1 cellular context compared by ENCODE assay signal in genomic region chr19:43700368-43701015, GRCh38.
TF ChIP-seq lines count a peak whose summit lies in the region.

No MANE protein-coding gene starts in this region.

TF ChIP-seq in K562, 482 proteins besides CTCF, POLR2A, EP300 and RAD21 (continued from another document):
- TF ChIP-seq ZBTB33 (CRISPR knock-in tag; IDR thresholded peaks at IDR 0.05) (no peak), PATZ1 (CRISPR knock-in tag; IDR thresholded peaks at IDR 0.05; ENCODE audit: borderline replicate concordance) (no peak), NONO (IDR thresholded peaks at IDR 0.05; ENCODE audit: low read depth in 2 of 2, low read length in 1 of 2) (no peak), NR2C2 (CRISPR knock-in tag; IDR thresholded peaks at IDR 0.05) (0 out of 2 replicates have a peak, but pooled peaks have one; percentile 21), NR2C2 (tag; IDR thresholded peaks at IDR 0.05) (no peak)
